10 cellular contexts compared by ENCODE assay signal in the genomic region with DNA sequence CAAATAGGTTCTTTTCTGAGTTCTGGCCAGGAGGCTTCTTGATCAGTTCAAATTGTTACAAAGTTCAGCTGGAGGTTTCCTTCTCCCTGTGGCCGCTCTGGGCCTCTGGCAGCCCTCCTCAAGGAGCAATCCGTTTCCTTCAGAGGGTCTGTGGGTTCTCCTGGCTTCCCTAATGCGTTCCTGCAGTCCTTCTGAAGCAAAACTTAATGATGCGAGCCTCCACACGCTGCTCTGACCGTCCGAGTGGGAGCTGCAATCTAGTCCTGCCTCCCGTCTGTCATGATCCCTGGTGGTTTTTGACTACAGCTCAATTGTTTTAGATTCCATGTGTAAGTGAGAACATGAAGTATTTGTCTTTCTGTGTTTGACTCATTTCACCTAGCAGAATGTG. TPM values are rescaled to one million over a fixed set of nuclear protein-coding genes. Genes with fewer than 3 reads are reported as not detected.
DNase-seq lines count a peak whose midpoint lies in the region; ATAC-seq and TF ChIP-seq lines count a peak whose summit lies in the region.
"Had no signal": no experiment of that assay in that cellular context is flagged by ENCODE, and none has a peak within 500 bp of the region (broad histone marks: within the 10 kb centered on the region; RNA-seq: fewer than 3 reads in every experiment).

No MANE protein-coding gene starts in this region.

- H3K4me1 Mint-ChIP-seq in activated T-cell treated with anti-CD3 and anti-CD28 coated beads, Interleukin-2, amount 50 U/mL, for 24 hours (ENCODE audit: low read depth), result peaks cover 14% of the 10 kb centered on the region
- H3K4me1 Mint-ChIP-seq in activated CD4-positive, alpha-beta memory T cell treated with anti-CD3 and anti-CD28 coated beads for 36 hours (ENCODE audit: low read depth), result peaks cover 10% of the 10 kb centered on the region
- peaks cover 8 to 11% of the 10 kb centered on the region in 2 donors for H3K4me1 Mint-ChIP-seq in stimulated activated naive B cell treated with anti-CD40 and anti-IgM and Interleukin-4, amounts not matched to agents 10 μg/mL and 1 μg/mL and 100 μg/mL, for 72 hours

- WGBS in hepatocyte (ENCODE audit: low lambda C conversion rate, missing lambda C conversion rate), result 82% methylated on average over 8 of the region's 8 CpGs
- WGBS in adrenal gland, 4 donors, result 77 to 86% (median 85%) methylated on average over 8 of the region's 8 CpGs

- H3K4me2 ChIP-seq in hepatocyte, result peak overlapping the region; percentile 85

- peak overlapping the region; percentile 88 for H2AFZ ChIP-seq in hepatocyte

- no peaks in the 10 kb centered on the region for H4K20me1 ChIP-seq in hepatocyte (ENCODE audit: insufficient read depth, poor library complexity, severe bottlenecking)

- H3K4me1 ChIP-seq in hepatocyte (ENCODE audit: insufficient read depth) (no peaks in the 10 kb centered on the region), adrenal gland (replicated peaks in 1 of 2) (peaks cover 0 to 10% of the 10 kb centered on the region in 2 donors)

- peak overlapping the region; percentile 73 for H3K4me3 Mint-ChIP-seq in activated T-cell treated with anti-CD3 and anti-CD28 coated beads, Interleukin-2, amount 50 U/mL, for 24 hours
- H3K4me3 Mint-ChIP-seq in activated CD4-positive, alpha-beta memory T cell treated with anti-CD3 and anti-CD28 coated beads for 36 hours, result peak overlapping the region; percentile 78
- H3K4me3 Mint-ChIP-seq in stimulated activated naive B cell treated with anti-CD40 and anti-IgM and Interleukin-4, amounts not matched to agents 10 μg/mL and 1 μg/mL and 100 μg/mL, for 72 hours, result peak overlapping the region; percentile 82 to 91

- H3K79me2 ChIP-seq in hepatocyte, result no peaks in the 10 kb centered on the region

- POLR2A ChIA-PET in activated CD4-positive, alpha-beta memory T cell treated with anti-CD3 and anti-CD28 coated beads for 36 hours (lab: Charles Lee), result interaction anchor here (1.0 to 1.6 kb wide), 2 partner anchors 8 to 32 kb away, joined by 3 to 9 read pairs; a partner anchor contains a TSS

- no peaks in the 10 kb centered on the region for H3K36me3 Mint-ChIP-seq in activated T-cell treated with anti-CD3 and anti-CD28 coated beads, Interleukin-2, amount 50 U/mL, for 24 hours (ENCODE audit: low read depth)
- no peaks in the 10 kb centered on the region for H3K36me3 Mint-ChIP-seq in activated CD4-positive, alpha-beta memory T cell treated with anti-CD3 and anti-CD28 coated beads for 36 hours
- H3K36me3 Mint-ChIP-seq in stimulated activated naive B cell treated with anti-CD40 and anti-IgM and Interleukin-4, amounts not matched to agents 10 μg/mL and 1 μg/mL and 100 μg/mL, for 72 hours, result no peaks in the 10 kb centered on the region

- H3K9me3 Mint-ChIP-seq in activated T-cell treated with anti-CD3 and anti-CD28 coated beads, Interleukin-2, amount 50 U/mL, for 24 hours, result no peaks in the 10 kb centered on the region
- H3K9me3 Mint-ChIP-seq in activated CD4-positive, alpha-beta memory T cell treated with anti-CD3 and anti-CD28 coated beads for 36 hours, result no peaks in the 10 kb centered on the region
- H3K9me3 Mint-ChIP-seq in stimulated activated naive B cell treated with anti-CD40 and anti-IgM and Interleukin-4, amounts not matched to agents 10 μg/mL and 1 μg/mL and 100 μg/mL, for 72 hours, result no peaks in the 10 kb centered on the region

- no peaks in the 10 kb centered on the region for H3K9me3 ChIP-seq in hepatocyte (ENCODE audit: low read depth)
- H3K9me3 ChIP-seq in adrenal gland (replicated peaks in 1 of 3), result no peaks in the 10 kb centered on the region

- H3K4me3 ChIP-seq in hepatocyte (no peak overlapping the region), adrenal gland (peak overlapping the region in 1 of 4 donors; percentile 49)

- no peak for DNase-seq in activated T-cell treated with anti-CD3 and anti-CD28 coated beads, Interleukin-2, amount 50 U/mL, for 24 hours
- DNase-seq in activated T-cell treated with anti-CD3 and anti-CD28 coated beads for 4 hours (no peak), hepatocyte (ENCODE audit: low spot score) (no peak), ureter (ENCODE audit: low spot score) (no peak), adrenal gland (no peak), AG20443 (ENCODE audit: low spot score) (no peak)
- DNase-seq in activated CD4-positive, alpha-beta memory T cell treated with anti-CD3 and anti-CD28 coated beads for 36 hours, result no peak
- DNase-seq in stimulated activated naive B cell treated with anti-CD40 and anti-IgM and Interleukin-4, amounts not matched to agents 10 μg/mL and 1 μg/mL and 100 μg/mL, for 72 hours, result no peak

- H3K36me3 ChIP-seq in hepatocyte (replicated peaks; ENCODE audit: insufficient read depth, low read depth) (no peaks in the 10 kb centered on the region), adrenal gland (replicated peaks in 1 of 2) (no peaks in the 10 kb centered on the region)

- TF ChIP-seq CTCF in hepatocyte (IDR thresholded peaks at IDR 0.05; ENCODE audit: poor library complexity) (no peak), adrenal gland (IDR thresholded peaks at IDR 0.05) (no peak)

- no peak for ATAC-seq in stimulated activated naive B cell treated with anti-CD40 and anti-IgM and Interleukin-4, amounts not matched to agents 10 μg/mL and 1 μg/mL and 100 μg/mL, for 72 hours (replicated peaks)

- intact Hi-C loops in activated CD4-positive, alpha-beta memory T cell treated with anti-CD3 and anti-CD28 coated beads for 36 hours (cut with micrococcal nuclease), result loop anchor here (1.0 to 2.0 kb wide), 2 partner anchors 29 to 65 kb away; no protein-coding TSS in a partner anchor
- intact Hi-C loops in adrenal gland (cut with DNase I), result loop anchor here in 1 of 2 donors (5.0 kb wide), 1 partner anchor 54 kb away; no protein-coding TSS in a partner anchor

- peaks cover 4% of the 10 kb centered on the region for H3K27me3 Mint-ChIP-seq in activated T-cell treated with anti-CD3 and anti-CD28 coated beads, Interleukin-2, amount 50 U/mL, for 24 hours
- H3K27me3 Mint-ChIP-seq in activated CD4-positive, alpha-beta memory T cell treated with anti-CD3 and anti-CD28 coated beads for 36 hours, result peaks cover 6% of the 10 kb centered on the region
- no peaks in the 10 kb centered on the region for H3K27me3 Mint-ChIP-seq in stimulated activated naive B cell treated with anti-CD40 and anti-IgM and Interleukin-4, amounts not matched to agents 10 μg/mL and 1 μg/mL and 100 μg/mL, for 72 hours

- no peaks in the 10 kb centered on the region for H3K9me2 ChIP-seq in hepatocyte (replicated peaks; ENCODE audit: insufficient read depth)

- H3K27ac Mint-ChIP-seq in activated T-cell treated with anti-CD3 and anti-CD28 coated beads, Interleukin-2, amount 50 U/mL, for 24 hours, result peak overlapping the region; percentile 63
- no peak overlapping the region for H3K27ac Mint-ChIP-seq in activated CD4-positive, alpha-beta memory T cell treated with anti-CD3 and anti-CD28 coated beads for 36 hours
- H3K27ac Mint-ChIP-seq in stimulated activated naive B cell treated with anti-CD40 and anti-IgM and Interleukin-4, amounts not matched to agents 10 μg/mL and 1 μg/mL and 100 μg/mL, for 72 hours, result peak overlapping the region; percentile 93

- no peaks in the 10 kb centered on the region for H3K27me3 ChIP-seq in hepatocyte
- no peaks in the 10 kb centered on the region for H3K27me3 ChIP-seq in adrenal gland

- TF ChIP-seq POLR2A in adrenal gland (IDR thresholded peaks at IDR 0.05), result no peak

- CTCF ChIA-PET in activated CD4-positive, alpha-beta memory T cell treated with anti-CD3 and anti-CD28 coated beads for 36 hours (lab: Charles Lee), result interaction anchor here (0.7 to 3.8 kb wide), 22 partner anchors 8 to 170 kb away, joined by 3 to 25 read pairs (median 4); a partner anchor contains a TSS

- H3K27ac ChIP-seq in hepatocyte (no peak overlapping the region), adrenal gland (no peak overlapping the region)

RNA-seq across cellular contexts. Expression of a gene that starts 8.7 kb away (rescaled TPM):
- not detected for total RNA-seq in activated CD4-positive, alpha-beta memory T cell treated with anti-CD3 and anti-CD28 coated beads for 36 hours
- total RNA-seq in hepatocyte, result not detected in 2 replicates
- polyA plus RNA-seq in hepatocyte, result not detected in 2 replicates
- not detected for total RNA-seq in ureter
- total RNA-seq in adrenal gland, result not detected
- polyA plus RNA-seq in adrenal gland, result under 1 TPM in 1 of 3 donors, not detected in 2; 0.03 TPM
- total RNA-seq: lower leg skin, urinary bladder had no signal

RNA-seq across cellular contexts. Expression of a gene that starts 24.3 kb away (rescaled TPM):
- total RNA-seq in activated CD4-positive, alpha-beta memory T cell treated with anti-CD3 and anti-CD28 coated beads for 36 hours, result 1 to 10 TPM; 5.4 to 6.4 TPM
- total RNA-seq in hepatocyte, result 2.9 and 3.5 TPM in 2 replicates
- polyA plus RNA-seq in hepatocyte, result 10.6 and 14.0 TPM in 2 replicates
- total RNA-seq in ureter, result 10.4 TPM
- 10 to 100 TPM in 1 of 8 donors, 1 to 10 TPM in 7; 2.7 to 20.2 (median 6.3) TPM for total RNA-seq in adrenal gland
- polyA plus RNA-seq in adrenal gland, result 10 to 100 TPM in 1 of 3 donors, 1 to 10 TPM in 2; 5.3 to 13.7 (median 7.6) TPM

RNA-seq across cellular contexts. Expression of a gene that starts 31.2 kb away (rescaled TPM):
- total RNA-seq in activated CD4-positive, alpha-beta memory T cell treated with anti-CD3 and anti-CD28 coated beads for 36 hours, result 10 to 100 TPM; 15.2 to 15.9 TPM
- total RNA-seq in hepatocyte, result 27.4 and 30.0 TPM in 2 replicates
- polyA plus RNA-seq in hepatocyte, result 22.8 and 29.0 TPM in 2 replicates
- 16.0 TPM for total RNA-seq in ureter
- total RNA-seq in adrenal gland, result 10 to 100 TPM; 14.5 to 21.8 (median 17.3) TPM
- polyA plus RNA-seq in adrenal gland, result 10 to 100 TPM; 11.1 to 11.5 (median 11.5) TPM

RNA-seq across cellular contexts. Expression of a gene that starts 39.1 kb away (rescaled TPM):
- total RNA-seq in activated CD4-positive, alpha-beta memory T cell treated with anti-CD3 and anti-CD28 coated beads for 36 hours, result not detected
- total RNA-seq in hepatocyte (not detected in 2 replicates), ureter (not detected), adrenal gland (not detected)
- polyA plus RNA-seq in hepatocyte (not detected in 2 replicates), adrenal gland (not detected)
- total RNA-seq: lower leg skin, urinary bladder had no signal
- polyA plus RNA-seq: urinary bladder had no signal

RNA-seq across cellular contexts. Expression of a gene that starts 59.1 kb away (rescaled TPM):
- total RNA-seq in activated CD4-positive, alpha-beta memory T cell treated with anti-CD3 and anti-CD28 coated beads for 36 hours, result 1 to 10 TPM; 4.4 to 4.7 TPM
- total RNA-seq in hepatocyte (6.3 and 6.9 TPM in 2 replicates), ureter (7.4 TPM), adrenal gland (10 to 100 TPM in 6 of 8 donors, 1 to 10 TPM in 2; 8.8 to 38.8 (median 13.9) TPM)
- polyA plus RNA-seq in hepatocyte (15.4 and 16.2 TPM in 2 replicates), adrenal gland (10 to 100 TPM in 1 of 3 donors, 1 to 10 TPM in 2; 2.0 to 12.8 (median 5.4) TPM)
